ENCODE assay signal across 8 cellular contexts in genomic region chr7:99617187-99617781, GRCh38. TPM values are rescaled to one million over a fixed set of nuclear protein-coding genes. Genes with fewer than 3 reads are reported as not detected.
A peak's percentile ranks its signal among the peaks of the same experiment; 100 is the strongest.
DNase-seq lines count a peak whose midpoint lies in the region; ATAC-seq, FAIRE-seq and TF ChIP-seq lines count a peak whose summit lies in the region.

No MANE protein-coding gene starts in this region.

- POLR2A ChIA-PET in A549 (lab: Yijun Ruan, JAX): interaction anchor here (0.7 to 2.5 kb wide), 12 partner anchors 12 to 433 kb away, joined by 3 to 20 read pairs (median 4); partner anchors contain the start of genes FAM200A, TRIM4, ZKSCAN1 and ZKSCAN5
- POLR2A ChIA-PET in activated CD8-positive, alpha-beta T cell treated with anti-CD3 and anti-CD28 coated beads for 36 hours (lab: Charles Lee): interaction anchor here (0.6 to 3.6 kb wide), 10 partner anchors 12 to 397 kb away, joined by 3 to 23 read pairs (median 4); partner anchors contain the start of genes TRIM4, ZKSCAN5 and ZNF655

- TF ChIP-seq RAD21 in A549 (conservative IDR thresholded peaks at IDR 0.05 in 1 of 2, IDR thresholded peaks at IDR 0.05 in 1 of 2): no peak

- no peaks in the 10 kb centered on the region for H3K9me2 ChIP-seq in GM23338 (ENCODE audit: insufficient read depth)

- H3F3A ChIP-seq in GM23338 (replicated peaks; ENCODE audit: low read depth): no peaks in the 10 kb centered on the region

- intact Hi-C loops in activated CD8-positive, alpha-beta T cell treated with anti-CD3 and anti-CD28 coated beads for 36 hours (cut with micrococcal nuclease): no loop called here
- intact Hi-C loops in tibial artery (cut with DNase I; ENCODE audit: low total_unique reads): no loop called here

- H3K4me3 ChIP-seq in A549 (peak overlapping the region; percentile 85), GM23338 (peak overlapping the region; percentile 94), keratinocyte (ENCODE audit: control insufficient read depth in 2 of 3, extremely low read depth in 1 of 3, insufficient read depth in 2 of 3, low read depth in 1 of 3, low read length in 3 of 3) (peak overlapping the region; percentile 92 to 99 (median 96)), tibial artery (peak overlapping the region; percentile 71 to 93)

- H3K36me3 ChIP-seq in GM23338 (ENCODE audit: insufficient read depth) (peaks cover 12% of the 10 kb centered on the region), keratinocyte (ENCODE audit: control insufficient read depth in 2 of 2, extremely low read depth in 1 of 2, insufficient read depth in 2 of 2, low read length in 2 of 2) (peaks cover 21 to 31% of the 10 kb centered on the region in 2 experiments), tibial artery (peaks cover 36 to 39% (median 38%) of the 10 kb centered on the region in 3 donors)

- dilution Hi-C loops in keratinocyte (cut with MboI; ENCODE audit: extremely low pct_ligation_motif_present, low sequenced_read_pairs): no loop called here

- peak overlapping the region; percentile 92 to 95 for H3K27ac ChIP-seq in A549
- H3K27ac ChIP-seq in GM23338 (ENCODE audit: low read depth): 0 out of 2 replicates have a peak overlapping the region, but pooled peaks have one; percentile 55
- H3K27ac ChIP-seq in keratinocyte (ENCODE audit: control insufficient read depth, insufficient read depth, low read length): peak overlapping the region; percentile 84
- H3K27ac ChIP-seq in tibial artery: peak overlapping the region; percentile 77 to 85

- peaks cover 14% of the 10 kb centered on the region for H3K27me3 Mint-ChIP-seq in GM23338 (ENCODE audit: insufficient read depth, low read depth, poor library complexity)
- no peaks in the 10 kb centered on the region for H3K27me3 Mint-ChIP-seq in activated CD8-positive, alpha-beta T cell treated with anti-CD3 and anti-CD28 coated beads for 36 hours

- H3K9me1 ChIP-seq in keratinocyte (ENCODE audit: control insufficient read depth, extremely low read depth, insufficient read depth, low read length): no peaks in the 10 kb centered on the region

- TF ChIP-seq POLR2A in A549 (IDR thresholded peaks at IDR 0.05; ENCODE audit: low read length): no peak

- DNase-seq in A549 (ENCODE audit: low read depth in 1 of 2, low spot score in 1 of 2): peak in 1 of 2 experiments; percentile 25
- no peak for DNase-seq in GM23338 (ENCODE audit: low spot score)
- no peak for DNase-seq in activated CD8-positive, alpha-beta T cell treated with anti-CD3 and anti-CD28 coated beads for 36 hours
- DNase-seq in keratinocyte (ENCODE audit: low read depth, low spot score): no peak
- DNase-seq in tibial artery: no peak
- no peak for DNase-seq in NCI-H446 treated with DMSO at 0.1 percent for 48 hours (lab: John Stamatoyannopoulos, UW)
- no peak for DNase-seq in GM20000 (ENCODE audit: low spot score)

- peaks cover 9% of the 10 kb centered on the region for H3K4me1 Mint-ChIP-seq in GM23338
- peaks cover 55% of the 10 kb centered on the region for H3K4me1 Mint-ChIP-seq in activated CD8-positive, alpha-beta T cell treated with anti-CD3 and anti-CD28 coated beads for 36 hours (ENCODE audit: low read depth)

- peak overlapping the region; percentile 94 for H3K4me2 ChIP-seq in A549
- H3K4me2 ChIP-seq in GM23338: peak overlapping the region; percentile 84
- peak overlapping the region; percentile 94 for H3K4me2 ChIP-seq in keratinocyte (ENCODE audit: control insufficient read depth, extremely low read depth, insufficient read depth, low read depth, low read length)

- peaks cover 43% of the 10 kb centered on the region for H3K36me3 Mint-ChIP-seq in GM23338 (ENCODE audit: low read depth)
- H3K36me3 Mint-ChIP-seq in activated CD8-positive, alpha-beta T cell treated with anti-CD3 and anti-CD28 coated beads for 36 hours (ENCODE audit: low read depth): peaks cover 54% of the 10 kb centered on the region

- no peaks in the 10 kb centered on the region; the same call in 2 of the 3 replicates for H3K9me3 Mint-ChIP-seq in GM23338
- H3K9me3 Mint-ChIP-seq in activated CD8-positive, alpha-beta T cell treated with anti-CD3 and anti-CD28 coated beads for 36 hours: no peaks in the 10 kb centered on the region

- H2AFZ ChIP-seq in GM23338: peak overlapping the region; percentile 96
- H2AFZ ChIP-seq in keratinocyte (ENCODE audit: control insufficient read depth, low read length): peak overlapping the region; percentile 34

- peak overlapping the region; percentile 98 for H3K27ac Mint-ChIP-seq in GM23338
- peak overlapping the region; percentile 98 for H3K27ac Mint-ChIP-seq in activated CD8-positive, alpha-beta T cell treated with anti-CD3 and anti-CD28 coated beads for 36 hours

- H3K27me3 ChIP-seq in GM23338 (ENCODE audit: insufficient read depth) (no peaks in the 10 kb centered on the region), keratinocyte (ENCODE audit: control insufficient read depth, extremely low read depth, insufficient read depth, low read length) (no peaks in the 10 kb centered on the region), tibial artery (no peaks in the 10 kb centered on the region)

- TF ChIP-seq EP300 in A549 (IDR thresholded peaks at IDR 0.05): no peak

- 10% methylated on average over 22 of the region's 22 CpGs for WGBS in A549 (ENCODE audit: missing lambda C conversion rate)

- H3K9ac ChIP-seq in keratinocyte (ENCODE audit: control insufficient read depth, extremely low read depth, insufficient read depth, low read length): peak overlapping the region; percentile 88

- H3K4me1 ChIP-seq in A549: peaks cover 20% of the 10 kb centered on the region
- H3K4me1 ChIP-seq in GM23338 (ENCODE audit: insufficient read depth): peaks cover 5% of the 10 kb centered on the region; the same call in 1 of the 2 replicates
- H3K4me1 ChIP-seq in keratinocyte (ENCODE audit: control insufficient read depth, extremely low read depth, insufficient read depth, low read length): peaks cover 34% of the 10 kb centered on the region
- peaks cover 0 to 16% (median 13%) of the 10 kb centered on the region in 4 donors for H3K4me1 ChIP-seq in tibial artery

- TF ChIP-seq CTCF in A549 (IDR thresholded peaks at IDR 0.05) (no peak), GM23338 (conservative IDR thresholded peaks at IDR 0.05; ENCODE audit: low read depth in 2 of 2) (no peak), keratinocyte (optimal IDR thresholded peaks at IDR 0.05 in 1 of 3, IDR thresholded peaks at IDR 0.05 in 1 of 3, conservative IDR thresholded peaks at IDR 0.05 in 1 of 3; ENCODE audit: extremely low read depth in 1 of 3, insufficient read depth in 2 of 3, low read length in 3 of 3) (no peak), tibial artery (IDR thresholded peaks at IDR 0.05) (no peak), GM20000 (IDR thresholded peaks at IDR 0.05; ENCODE audit: extremely low read depth, missing control alignments) (no peak)
- TF ChIP-seq CTCF in activated CD8-positive, alpha-beta T cell treated with anti-CD3 and anti-CD28 coated beads for 36 hours (IDR thresholded peaks at IDR 0.05): no peak

- H3K9me3 ChIP-seq in A549: no peaks in the 10 kb centered on the region
- H3K9me3 ChIP-seq in keratinocyte (ENCODE audit: control insufficient read depth, low read depth, low read length): no peaks in the 10 kb centered on the region
- H3K9me3 ChIP-seq in tibial artery: no peaks in the 10 kb centered on the region

- peaks cover 20% of the 10 kb centered on the region for H3K79me2 ChIP-seq in GM23338 (replicated peaks; ENCODE audit: insufficient read depth)
- peaks cover 36% of the 10 kb centered on the region for H3K79me2 ChIP-seq in keratinocyte (ENCODE audit: control insufficient read depth, insufficient read depth, low read length)

- peak overlapping the region; percentile 93 for H3K4me3 Mint-ChIP-seq in GM23338
- H3K4me3 Mint-ChIP-seq in activated CD8-positive, alpha-beta T cell treated with anti-CD3 and anti-CD28 coated beads for 36 hours: peak overlapping the region; percentile 94

- H4K20me1 ChIP-seq in GM23338 (replicated peaks; ENCODE audit: insufficient read depth): no peaks in the 10 kb centered on the region; the same call in 1 of the 2 replicates
- no peaks in the 10 kb centered on the region for H4K20me1 ChIP-seq in keratinocyte (ENCODE audit: control insufficient read depth, extremely low read depth, insufficient read depth, low read length)

- CTCF ChIA-PET in A549 (lab: Yijun Ruan, JAX): interaction anchor here (0.5 to 3.3 kb wide), 27 partner anchors 10 to 436 kb away, joined by 3 to 22 read pairs (median 3); partner anchors contain the start of genes FAM200A, TMEM225B and ZNF655
- CTCF ChIA-PET in activated CD8-positive, alpha-beta T cell treated with anti-CD3 and anti-CD28 coated beads for 36 hours (lab: Charles Lee): interaction anchor here (1.3 to 2.4 kb wide), 4 partner anchors 8 to 17 kb away, joined by 3 to 12 read pairs (median 4); no protein-coding TSS in a partner anchor

- FAIRE-seq in A549 (lab: Jason Lieb, UNC) (no peak), keratinocyte (lab: Jason Lieb, UNC) (no peak)

- ATAC-seq in A549 (no peak), GM23338 (peak; percentile 70), GM18867 (IDR thresholded peaks at IDR 0.05; ENCODE audit: unreplicated experiment) (no peak)
- no peak for ATAC-seq in activated CD8-positive, alpha-beta T cell treated with anti-CD3 and anti-CD28 coated beads for 36 hours

RNA-seq across cellular contexts. Expression of gene ZSCAN25, which starts 0.5 kb away (rescaled TPM):
- polyA plus RNA-seq in A549 (2011; rRNA removed) (9.3 and 10.1 TPM in 2 replicates), A549 (2017; fragmentation: RNase III; extraction: RNeasy Plus Mini Kit Qiagen cat#74134 plus additional on column Dnase treatment) (6.3 to 7.5 TPM (median 6.4 TPM) in 3 replicates), GM23338 (2016; fragmentation: Nextera tagmentation; extraction: Ambion mirVana) (4.8 and 5.8 TPM in 2 replicates), keratinocyte (10.3 to 13.1 TPM (median 11.6 TPM) in 3 replicates)
- polyA plus RNA-seq in A549 (2012; cell fraction: cytosol; rRNA removed): 6.6 and 8.1 TPM in 2 replicates
- polyA plus RNA-seq in A549 (2012; cell fraction: nucleus; rRNA removed): 13.4 and 16.3 TPM in 2 replicates
- polyA minus RNA-seq in A549 (2011; rRNA and poly(A)+ RNA removed): 16.8 and 19.2 TPM in 2 replicates
- 10.0 and 17.5 TPM in 2 replicates for total RNA-seq in GM23338 (2014; rRNA removed; shearing (Covaris generic))
- 10 to 100 TPM; 31.8 to 35.8 TPM for total RNA-seq in activated CD8-positive, alpha-beta T cell treated with anti-CD3 and anti-CD28 coated beads for 36 hours
- 3.1 TPM for polyA plus RNA-seq in keratinocyte (2011; ENCODE audit: low read depth)
- polyA plus RNA-seq in keratinocyte (2011; cell fraction: cytosol; rRNA removed): 5.3 and 6.2 TPM in 2 replicates
- polyA plus RNA-seq in keratinocyte (2011; cell fraction: nucleus; rRNA removed): 19.5 and 21.2 TPM in 2 replicates
- polyA plus RNA-seq in keratinocyte (2012; ENCODE audit: low replicate concordance): 3.9 and 8.5 TPM in 2 replicates
- polyA minus RNA-seq in keratinocyte: 16.4 to 21.7 TPM (median 19.2 TPM) in 3 replicates
- 9.6 TPM for polyA minus RNA-seq in keratinocyte (2011; cell fraction: cytosol; rRNA and poly(A)+ RNA removed)
- polyA minus RNA-seq in keratinocyte (2011; cell fraction: nucleus; rRNA and poly(A)+ RNA removed): 16.1 and 21.2 TPM in 2 replicates

RNA-seq across cellular contexts. Expression of gene TMEM225B, which starts 19.2 kb away (rescaled TPM):
- 5.4 and 7.7 TPM in 2 replicates for polyA plus RNA-seq in A549 (2011; rRNA removed)
- polyA plus RNA-seq in A549 (2012; cell fraction: cytosol; rRNA removed): 0.86 and 0.96 TPM in 2 replicates
- 2.2 and 3.5 TPM in 2 replicates for polyA plus RNA-seq in A549 (2012; cell fraction: nucleus; rRNA removed)
- 0.59 to 0.70 TPM (median 0.59 TPM) in 3 replicates for polyA plus RNA-seq in A549 (2017; fragmentation: RNase III; extraction: RNeasy Plus Mini Kit Qiagen cat#74134 plus additional on column Dnase treatment)
- 6.9 and 7.6 TPM in 2 replicates for polyA minus RNA-seq in A549 (2011; rRNA and poly(A)+ RNA removed)
- not detected in 2 replicates for total RNA-seq in GM23338 (2014; rRNA removed; shearing (Covaris generic))
- polyA plus RNA-seq in GM23338 (2016; fragmentation: Nextera tagmentation; extraction: Ambion mirVana): 0.45 and 0.50 TPM in 2 replicates
- 1 to 10 TPM in 1 of 2 experiments, under 1 TPM in 1; 0.92 to 2.2 TPM for total RNA-seq in activated CD8-positive, alpha-beta T cell treated with anti-CD3 and anti-CD28 coated beads for 36 hours
- 0.18 to 0.26 TPM (median 0.23 TPM) in 3 replicates for polyA plus RNA-seq in keratinocyte
- polyA plus RNA-seq in keratinocyte (2011; ENCODE audit: low read depth): 0.26 TPM
- polyA plus RNA-seq in keratinocyte (2011; cell fraction: cytosol; rRNA removed): 0.05 and 0.13 TPM in 2 replicates
- 0.15 and 0.19 TPM in 2 replicates for polyA plus RNA-seq in keratinocyte (2011; cell fraction: nucleus; rRNA removed)
- 1.7 TPM in 1 of 2 replicates, not detected in the other for polyA plus RNA-seq in keratinocyte (2012; ENCODE audit: low replicate concordance)
- 0.20 TPM in 1 of 3 replicates, not detected in the others for polyA minus RNA-seq in keratinocyte
- not detected for polyA minus RNA-seq in keratinocyte (2011; cell fraction: cytosol; rRNA and poly(A)+ RNA removed)
- polyA minus RNA-seq in keratinocyte (2011; cell fraction: nucleus; rRNA and poly(A)+ RNA removed): not detected in 2 replicates

RNA-seq across cellular contexts. Expression of gene ZNF655, which starts 58.8 kb away (rescaled TPM):
- polyA plus RNA-seq in A549 (2011; rRNA removed): 78.4 and 85.1 TPM in 2 replicates
- polyA plus RNA-seq in A549 (2012; cell fraction: cytosol; rRNA removed): 54.4 and 57.0 TPM in 2 replicates
- polyA plus RNA-seq in A549 (2012; cell fraction: nucleus; rRNA removed): 101 and 109 TPM in 2 replicates
- 56.1 to 67.8 TPM (median 56.5 TPM) in 3 replicates for polyA plus RNA-seq in A549 (2017; fragmentation: RNase III; extraction: RNeasy Plus Mini Kit Qiagen cat#74134 plus additional on column Dnase treatment)
- 61.0 and 62.3 TPM in 2 replicates for polyA minus RNA-seq in A549 (2011; rRNA and poly(A)+ RNA removed)
- 55.8 and 61.3 TPM in 2 replicates for total RNA-seq in GM23338 (2014; rRNA removed; shearing (Covaris generic))
- 20.6 and 21.7 TPM in 2 replicates for polyA plus RNA-seq in GM23338 (2016; fragmentation: Nextera tagmentation; extraction: Ambion mirVana)
- total RNA-seq in activated CD8-positive, alpha-beta T cell treated with anti-CD3 and anti-CD28 coated beads for 36 hours: 10 to 100 TPM; 63.0 to 65.2 TPM
- 46.2 to 71.1 TPM (median 59.6 TPM) in 3 replicates for polyA plus RNA-seq in keratinocyte
- 6.2 TPM for polyA plus RNA-seq in keratinocyte (2011; ENCODE audit: low read depth)
- polyA plus RNA-seq in keratinocyte (2011; cell fraction: cytosol; rRNA removed): 31.4 and 45.4 TPM in 2 replicates
- polyA plus RNA-seq in keratinocyte (2011; cell fraction: nucleus; rRNA removed): 121 and 122 TPM in 2 replicates
- polyA plus RNA-seq in keratinocyte (2012; ENCODE audit: low replicate concordance): 21.3 and 34.4 TPM in 2 replicates
- polyA minus RNA-seq in keratinocyte: 29.8 to 69.0 TPM (median 31.3 TPM) in 3 replicates
- polyA minus RNA-seq in keratinocyte (2011; cell fraction: cytosol; rRNA and poly(A)+ RNA removed): 21.1 TPM
- 44.1 and 62.5 TPM in 2 replicates for polyA minus RNA-seq in keratinocyte (2011; cell fraction: nucleus; rRNA and poly(A)+ RNA removed)
